8 cellular contexts compared by ENCODE assay signal in genomic region chr16:18789850-18790706, GRCh38. TPM values are rescaled to one million over a fixed set of nuclear protein-coding genes. Genes with fewer than 3 reads are reported as not detected.
DNase-seq lines count a peak whose midpoint lies in the region; ATAC-seq and TF ChIP-seq lines count a peak whose summit lies in the region.

TSS of gene RPS15A (minus strand) at chr16:18790334. CDS start at chr16:18789113, 1,221 bp downstream.

- peak; percentile 86 for ATAC-seq in HG03442 (IDR thresholded peaks at IDR 0.05; ENCODE audit: unreplicated experiment)
- peak; percentile 96 for ATAC-seq in activated CD4-positive, alpha-beta T cell treated with anti-CD3 and anti-CD28 coated beads for 36 hours

- H3K36me3 Mint-ChIP-seq in activated CD4-positive, alpha-beta T cell treated with anti-CD3 and anti-CD28 coated beads for 36 hours (ENCODE audit: low read depth) = peaks cover 76% of the 10 kb centered on the region

- no peaks in the 10 kb centered on the region for H3K27me3 Mint-ChIP-seq in activated CD4-positive, alpha-beta T cell treated with anti-CD3 and anti-CD28 coated beads for 36 hours

- H3K27ac Mint-ChIP-seq in activated CD4-positive, alpha-beta T cell treated with anti-CD3 and anti-CD28 coated beads for 36 hours = peak within 1 kb of the TSS; percentile 99

- H3K4me3 Mint-ChIP-seq in activated CD4-positive, alpha-beta T cell treated with anti-CD3 and anti-CD28 coated beads for 36 hours = peak within 1 kb of the TSS; percentile 99

- peak within 1 kb of the TSS; percentile 100 for H3K4me3 ChIP-seq in choroid plexus epithelial cell (ENCODE audit: low read depth, low read length)

- peaks cover 40% of the 10 kb centered on the region for H3K4me1 Mint-ChIP-seq in activated CD4-positive, alpha-beta T cell treated with anti-CD3 and anti-CD28 coated beads for 36 hours

- no peaks in the 10 kb centered on the region for H3K9me3 Mint-ChIP-seq in activated CD4-positive, alpha-beta T cell treated with anti-CD3 and anti-CD28 coated beads for 36 hours (ENCODE audit: low read depth)

- POLR2A ChIA-PET in activated CD4-positive, alpha-beta T cell treated with anti-CD3 and anti-CD28 coated beads for 36 hours (lab: Charles Lee) = interaction anchor here (0.6 to 2.9 kb wide), 9 partner anchors 12 to 1951 kb away, joined by 3 to 119 read pairs (median 5); partner anchors contain the start of genes ARL6IP1, COQ7 and SMG1

- CTCF ChIA-PET in activated CD4-positive, alpha-beta T cell treated with anti-CD3 and anti-CD28 coated beads for 36 hours (lab: Charles Lee) = interaction anchor here (1.0 to 3.5 kb wide), 4 partner anchors 9 to 15 kb away, joined by 3 to 26 read pairs (median 5); partner anchors contain the start of gene ARL6IP1

- no peak for TF ChIP-seq CTCF in choroid plexus epithelial cell (conservative IDR thresholded peaks at IDR 0.05; ENCODE audit: low read depth, low read length)

- peak; percentile 97 for DNase-seq in Ammon's horn (ENCODE audit: low spot score)
- peak; percentile 87 for DNase-seq in GM19238 (ENCODE audit: insufficient read length, low spot score)
- DNase-seq in NCI-H524 (lab: John Stamatoyannopoulos, UW) = peak; percentile 97 to 98
- peak; percentile 96 for DNase-seq in activated CD4-positive, alpha-beta T cell treated with anti-CD3 and anti-CD28 coated beads for 36 hours
- DNase-seq in choroid plexus epithelial cell (ENCODE audit: low read depth) = peak; percentile 99
- DNase-seq in kidney glomerular epithelial cell (lab: John Stamatoyannopoulos, UW) = peak; percentile 97
- DNase-seq in stimulated activated CD4-positive, alpha-beta T cell treated with anti-CD3 and anti-CD28 coated beads, Interleukin-1b, Interleukin-23, amount 100 ng/mL, for 1 hour (ENCODE audit: low read depth in 2 of 2) = peak; percentile 76 to 81

- intact Hi-C loops in activated CD4-positive, alpha-beta T cell treated with anti-CD3 and anti-CD28 coated beads for 36 hours (cut with DNase I, micrococcal nuclease) = loop anchor here (1.0 kb wide), 3 partner anchors 11 to 277 kb away; partner anchors contain the start of genes ARL6IP1 (in 2 of the 2), SMG1 (in 2 of the 2) and COQ7 (in 1 of the 2)

RNA-seq across cellular contexts. Expression of gene RPS15A, which starts in this region (rescaled TPM):
- 1,000 to 10,000 TPM; 1,904 to 2,150 TPM for total RNA-seq in activated CD4-positive, alpha-beta T cell treated with anti-CD3 and anti-CD28 coated beads for 36 hours

Comparison
In these comparisons a context has a peak if more than half of its experiments do, and no peak if none do; other contexts are left out.
1. Peak in every context shown above with its lines: DNase-seq, ATAC-seq and H3K4me3 ChIP-seq.